ENCODE assay signal across 8 cellular contexts in the genomic region with DNA sequence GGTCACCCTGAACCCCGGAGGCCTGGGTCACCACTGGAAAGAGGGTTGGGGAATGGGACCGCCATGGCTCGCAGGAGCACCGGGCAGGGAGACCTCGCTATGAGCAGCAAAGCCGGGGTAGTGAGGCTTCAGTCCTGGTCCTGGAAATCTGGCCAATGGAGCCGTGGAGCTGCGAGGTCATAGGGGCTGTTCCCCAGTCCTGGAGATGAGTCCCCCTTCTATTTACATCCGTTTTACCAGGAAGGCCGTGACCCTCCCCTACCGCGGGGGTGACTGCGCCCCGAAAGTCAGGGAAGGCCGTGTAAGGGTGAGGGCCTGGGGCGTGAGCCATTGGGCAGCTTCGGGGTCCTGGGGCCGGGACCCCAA. TPM values are rescaled to one million over a fixed set of nuclear protein-coding genes. Genes with fewer than 3 reads are reported as not detected.
A peak's percentile ranks its signal among the peaks of the same experiment; 100 is the strongest.
DNase-seq lines count a peak whose midpoint lies in the region; ATAC-seq and TF ChIP-seq lines count a peak whose summit lies in the region.

No MANE protein-coding gene starts in this region.

- H3K27ac Mint-ChIP-seq in CD8-positive, alpha-beta memory T cell = peak overlapping the region in 5 of 8 donors; percentile 54 to 88 (median 86)
- H3K27ac Mint-ChIP-seq in endodermal cell = no peak overlapping the region

- H3K4me1 Mint-ChIP-seq in CD8-positive, alpha-beta memory T cell = peaks cover 14 to 29% (median 15%) of the 10 kb centered on the region in 3 donors
- peaks cover 6% of the 10 kb centered on the region for H3K4me1 Mint-ChIP-seq in endodermal cell

- peak overlapping the region; percentile 96 for H3K9ac ChIP-seq in NT2/D1 (ENCODE audit: insufficient read length, low read depth)
- peak overlapping the region; percentile 34 for H3K9ac ChIP-seq in endodermal cell (ENCODE audit: extremely low read depth, low read length, poor library complexity, severe bottlenecking)

- H3K27me3 Mint-ChIP-seq in CD8-positive, alpha-beta memory T cell = no peaks in the 10 kb centered on the region
- no peaks in the 10 kb centered on the region for H3K27me3 Mint-ChIP-seq in endodermal cell (ENCODE audit: insufficient read depth)

- POLR2A ChIA-PET in CD8-positive, alpha-beta memory T cell (lab: Charles Lee) = interaction anchor here (0.6 to 1.6 kb wide), 4 partner anchors 15 to 156 kb away, joined by 4 to 5 read pairs (median 4); a partner anchor contains a TSS

- peak overlapping the region; percentile 43 for H3K27ac ChIP-seq in CD8-positive, alpha-beta memory T cell (ENCODE audit: low read depth, low read length)
- no peak overlapping the region for H3K27ac ChIP-seq in endodermal cell (ENCODE audit: low read depth, low read length)
- peak overlapping the region; percentile 81 for H3K27ac ChIP-seq in neutrophil

- DNase-seq in CD8-positive, alpha-beta memory T cell = no peak
- DNase-seq in NT2/D1 (ENCODE audit: low read depth, low spot score) (no peak), endodermal cell (peak; percentile 66), DMS153 treated with DMSO at 0.1 percent for 48 hours (lab: John Stamatoyannopoulos, UW; ENCODE audit: unreplicated experiment) (no peak)

- CTCF ChIA-PET in CD8-positive, alpha-beta memory T cell (lab: Charles Lee) = interaction anchor here (1.7 kb wide), 1 partner anchor 15 kb away, joined by 5 read pairs; a partner anchor contains a TSS

- ATAC-seq in GM21390 (IDR thresholded peaks at IDR 0.05; ENCODE audit: unreplicated experiment) (no peak), GM21737 (IDR thresholded peaks at IDR 0.05; ENCODE audit: unreplicated experiment) (no peak), HG03439 (IDR thresholded peaks at IDR 0.05; ENCODE audit: unreplicated experiment) (no peak)

- no peaks in the 10 kb centered on the region for H3K9me3 ChIP-seq in CD8-positive, alpha-beta memory T cell (ENCODE audit: low read length)
- no peaks in the 10 kb centered on the region for H3K9me3 ChIP-seq in NT2/D1 (ENCODE audit: insufficient read depth, low read length)
- H3K9me3 ChIP-seq in endodermal cell (ENCODE audit: control insufficient read depth, low read length) = no peaks in the 10 kb centered on the region
- no peaks in the 10 kb centered on the region for H3K9me3 ChIP-seq in neutrophil

- H3K36me3 Mint-ChIP-seq in CD8-positive, alpha-beta memory T cell = peaks cover 0 to 2% (median 0%) of the 10 kb centered on the region in 3 donors
- peaks cover 6% of the 10 kb centered on the region for H3K36me3 Mint-ChIP-seq in endodermal cell (ENCODE audit: low read depth)

- H3K9me3 Mint-ChIP-seq in CD8-positive, alpha-beta memory T cell = no peaks in the 10 kb centered on the region
- no peaks in the 10 kb centered on the region for H3K9me3 Mint-ChIP-seq in endodermal cell

- H3K4me1 ChIP-seq in CD8-positive, alpha-beta memory T cell (ENCODE audit: insufficient read depth, low read length) = peaks cover 19% of the 10 kb centered on the region
- H3K4me1 ChIP-seq in NT2/D1 (ENCODE audit: insufficient read depth, insufficient read length) (peaks cover 21% of the 10 kb centered on the region), endodermal cell (ENCODE audit: control insufficient read depth, insufficient read depth, low read length) (no peaks in the 10 kb centered on the region), neutrophil (ENCODE audit: control insufficient read depth in 1 of 2, insufficient read depth in 1 of 2, low read depth in 1 of 2, low read length in 1 of 2) (peaks cover 26 to 35% of the 10 kb centered on the region in 2 experiments)

- WGBS in endodermal cell (ENCODE audit: insufficient coverage in 1 of 2, insufficient read length in 1 of 2), 2 experiments = 39 to 50% methylated on average over 7 to 18 of the region's 18 CpGs

- no peaks in the 10 kb centered on the region for H3K27me3 ChIP-seq in CD8-positive, alpha-beta memory T cell (ENCODE audit: insufficient read depth, low read length, poor library complexity, severe bottlenecking)
- no peaks in the 10 kb centered on the region for H3K27me3 ChIP-seq in NT2/D1 (ENCODE audit: insufficient read depth, insufficient read length)
- H3K27me3 ChIP-seq in endodermal cell (ENCODE audit: control insufficient read depth, insufficient read depth, low read length, poor library complexity, severe bottlenecking) = no peaks in the 10 kb centered on the region
- no peaks in the 10 kb centered on the region for H3K27me3 ChIP-seq in neutrophil

- H3K36me3 ChIP-seq in CD8-positive, alpha-beta memory T cell (ENCODE audit: insufficient read depth, low read length) = no peaks in the 10 kb centered on the region
- H3K36me3 ChIP-seq in NT2/D1 (ENCODE audit: insufficient read depth, insufficient read length, low read length) (peaks cover 44% of the 10 kb centered on the region), endodermal cell (ENCODE audit: control insufficient read depth, insufficient read depth, low read length) (peaks cover 5% of the 10 kb centered on the region), neutrophil (no peaks in the 10 kb centered on the region)

- H3K4me3 Mint-ChIP-seq in CD8-positive, alpha-beta memory T cell = peak overlapping the region; percentile 70 to 91 (median 80)
- peak overlapping the region; percentile 63 for H3K4me3 Mint-ChIP-seq in endodermal cell

- H3K4me3 ChIP-seq in CD8-positive, alpha-beta memory T cell (ENCODE audit: low read length) = peak overlapping the region; percentile 56
- H3K4me3 ChIP-seq in NT2/D1 (ENCODE audit: insufficient read length, low read depth) = peak overlapping the region; percentile 75
- peak overlapping the region; percentile 84 for H3K4me3 ChIP-seq in endodermal cell (ENCODE audit: low read length)
- peak overlapping the region; percentile 65 to 75 for H3K4me3 ChIP-seq in neutrophil (ENCODE audit: low read depth in 1 of 2, low read length in 1 of 2)

- TF ChIP-seq CTCF in endodermal cell (conservative IDR thresholded peaks at IDR 0.05) = no peak
- no peak for TF ChIP-seq CTCF in neutrophil (IDR thresholded peaks at IDR 0.05)

RNA-seq across cellular contexts. Expression of a gene that starts 0.4 kb away (rescaled TPM):
- 10 to 100 TPM; 30.5 to 34.5 TPM for total RNA-seq in CD8-positive, alpha-beta memory T cell
- 4.6 TPM for polyA plus RNA-seq in CD8-positive, alpha-beta memory T cell
- 10 to 100 TPM; 39.9 to 48.8 TPM for total RNA-seq in endodermal cell
- polyA plus RNA-seq in endodermal cell (2013, experiment 1 of 2) = 34.3 TPM
- polyA plus RNA-seq in endodermal cell (2013, experiment 2 of 2) = 24.6 TPM

RNA-seq across cellular contexts. Expression of a gene that starts 5.2 kb away (rescaled TPM):
- total RNA-seq in CD8-positive, alpha-beta memory T cell = 1,000 to 10,000 TPM; 2,769 to 2,922 TPM
- 3,158 TPM for polyA plus RNA-seq in CD8-positive, alpha-beta memory T cell
- total RNA-seq in endodermal cell = 1,000 to 10,000 TPM; 1,966 to 2,020 TPM
- 1,769 TPM for polyA plus RNA-seq in endodermal cell (2013, experiment 1 of 2)
- 1,602 TPM for polyA plus RNA-seq in endodermal cell (2013, experiment 2 of 2)

RNA-seq across cellular contexts. Expression of a gene that starts 6.5 kb away (rescaled TPM):
- 10 to 100 TPM; 73.6 to 77.0 TPM for total RNA-seq in CD8-positive, alpha-beta memory T cell
- 14.1 TPM for polyA plus RNA-seq in CD8-positive, alpha-beta memory T cell
- 10 to 100 TPM; 46.5 to 56.2 TPM for total RNA-seq in endodermal cell
- 32.4 TPM for polyA plus RNA-seq in endodermal cell (2013, experiment 1 of 2)
- polyA plus RNA-seq in endodermal cell (2013, experiment 2 of 2) = 28.6 TPM

RNA-seq across cellular contexts. Expression of a gene that starts 14.1 kb away (rescaled TPM):
- total RNA-seq in CD8-positive, alpha-beta memory T cell = 10 to 100 TPM; 49.8 to 53.0 TPM
- polyA plus RNA-seq in CD8-positive, alpha-beta memory T cell = 41.5 TPM
- total RNA-seq in endodermal cell = 10 to 100 TPM; 77.0 to 77.6 TPM
- 35.9 TPM for polyA plus RNA-seq in endodermal cell (2013, experiment 1 of 2)
- 30.1 TPM for polyA plus RNA-seq in endodermal cell (2013, experiment 2 of 2)

RNA-seq across cellular contexts. Expression of a gene that starts 14.7 kb away (rescaled TPM):
- 1 to 10 TPM; 2.1 to 2.6 TPM for total RNA-seq in CD8-positive, alpha-beta memory T cell
- polyA plus RNA-seq in CD8-positive, alpha-beta memory T cell = 0.13 TPM
- total RNA-seq in endodermal cell = not detected
- polyA plus RNA-seq in endodermal cell (2013, experiment 1 of 2) = 1.1 TPM
- 0.87 TPM for polyA plus RNA-seq in endodermal cell (2013, experiment 2 of 2)
